21 cellular contexts compared by ENCODE assay signal in genomic region chr14:79407572-79407971, GRCh38.
"Had no signal": no experiment of that assay in that cellular context is flagged by ENCODE, and none has a peak within 500 bp of the region (broad histone marks: within the 10 kb centered on the region; RNA-seq: fewer than 3 reads in every experiment).

No MANE protein-coding gene starts in this region.

- H3K36me3 ChIP-seq: spleen, tibial nerve had no signal

- H3K4me3 ChIP-seq: hepatocyte, spleen, testis, tibial nerve had no signal

- H3K27ac ChIP-seq: hepatocyte, spleen, testis had no signal

- ATAC-seq: naive thymus-derived CD4-positive, alpha-beta T cell; sciatic nerve; stimulated activated naive B cell treated with anti-CD40 and anti-IgM and Interleukin-4, amounts not matched to agents 10 μg/mL and 1 μg/mL and 100 μg/mL, for 72 hours; stimulated activated naive CD8-positive, alpha-beta T cell treated with anti-CD3 and anti-CD28 coated beads, Interleukin-15, amount 100 ng/mL, for 72 hours had no signal

- DNase-seq: cerebellar nuclear complex; effector CD4-positive, alpha-beta T cell; endodermal cell; erythroblast; foreskin melanocyte; head of caudate nucleus; kidney; naive thymus-derived CD4-positive, alpha-beta T cell; posterior cingulate gyrus; spleen; stimulated activated CD4-positive, alpha-beta T cell treated with anti-CD3 and anti-CD28 coated beads, Interleukin-15, amount 100 ng/mL, for 24 hours; stimulated activated CD4-positive, alpha-beta T cell treated with anti-CD3 and anti-CD28 coated beads, Interleukin-1b, Interleukin-23, amount 100 ng/mL, for 48 hours; stimulated activated CD4-positive, alpha-beta T cell treated with anti-CD3 and anti-CD28 coated beads, Interleukin-4, amount 100 ng/mL, for 24 hours; stimulated activated naive B cell treated with anti-CD40 and anti-IgM and Interleukin-4, amounts not matched to agents 10 μg/mL and 1 μg/mL and 100 μg/mL, for 72 hours; stimulated activated naive CD8-positive, alpha-beta T cell treated with anti-CD3 and anti-CD28 coated beads, Interleukin-15, amount 100 ng/mL, for 72 hours; testis had no signal

- H3K27me3 ChIP-seq: hepatocyte, spleen, testis, tibial nerve had no signal

- FAIRE-seq: colon, endothelial cell of umbilical vein, kidney had no signal
